In the genomic region with DNA sequence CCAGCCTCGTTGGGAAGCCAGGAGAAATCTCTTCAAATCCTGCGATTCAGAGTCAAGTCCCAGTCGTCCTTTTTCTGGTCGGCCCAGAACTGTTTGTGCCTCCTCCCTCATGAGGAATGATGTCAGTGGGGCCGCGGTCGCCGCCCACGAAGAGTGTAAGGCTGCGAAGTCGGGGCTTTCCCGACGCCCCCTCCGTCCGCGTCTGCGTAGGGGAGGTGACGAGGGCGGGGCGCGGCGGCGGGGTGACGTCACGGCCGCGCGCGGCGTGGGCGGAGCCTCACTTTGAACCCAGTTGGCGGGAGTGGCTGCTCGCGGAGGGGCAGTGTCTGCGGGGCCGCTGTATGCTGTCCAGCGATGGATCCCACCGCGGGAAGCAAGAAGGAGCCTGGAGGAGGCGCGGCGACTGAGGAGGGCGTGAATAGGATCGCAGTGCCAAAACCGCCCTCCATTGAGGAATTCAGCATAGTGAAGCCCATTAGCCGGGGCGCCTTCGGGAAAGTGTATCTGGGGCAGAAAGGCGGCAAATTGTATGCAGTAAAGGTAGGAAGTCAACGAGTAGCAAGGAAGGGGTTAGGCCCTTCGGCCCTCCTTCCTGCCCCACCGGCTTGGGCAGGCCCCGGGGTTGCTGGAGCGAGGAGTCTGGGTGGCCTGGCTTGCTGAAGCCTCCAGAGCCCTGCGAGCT, we compare ENCODE assay signal across 1 cellular context.
A peak's percentile ranks its signal among the peaks of the same experiment; 100 is the strongest.
TF ChIP-seq lines count a peak whose summit lies in the region.

Gene MASTL (plus strand): TSS at position 280 of the 682 bp plus-strand sequence. CDS start 75 bp downstream, at position 355.

TF ChIP-seq in HepG2, 621 proteins besides CTCF, POLR2A, EP300 and RAD21 (continued from another document and continues in another):
- TF ChIP-seq, protein P1, sequence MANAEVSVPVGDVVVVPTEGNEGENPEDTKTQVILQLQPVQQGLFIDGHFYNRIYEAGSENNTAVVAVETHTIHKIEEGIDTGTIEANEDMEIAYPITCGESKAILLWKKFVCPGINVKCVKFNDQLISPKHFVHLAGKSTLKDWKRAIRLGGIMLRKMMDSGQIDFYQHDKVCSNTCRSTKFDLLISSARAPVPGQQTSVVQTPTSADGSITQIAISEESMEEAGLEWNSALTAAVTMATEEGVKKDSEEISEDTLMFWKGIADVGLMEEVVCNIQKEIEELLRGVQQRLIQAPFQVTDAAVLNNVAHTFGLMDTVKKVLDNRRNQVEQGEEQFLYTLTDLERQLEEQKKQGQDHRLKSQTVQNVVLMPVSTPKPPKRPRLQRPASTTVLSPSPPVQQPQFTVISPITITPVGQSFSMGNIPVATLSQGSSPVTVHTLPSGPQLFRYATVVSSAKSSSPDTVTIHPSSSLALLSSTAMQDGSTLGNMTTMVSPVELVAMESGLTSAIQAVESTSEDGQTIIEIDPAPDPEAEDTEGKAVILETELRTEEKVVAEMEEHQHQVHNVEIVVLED (CRISPR knock-in tag; IDR thresholded peaks at IDR 0.05; ENCODE audit: borderline replicate concordance), result peak; percentile 99
- TF ChIP-seq HDAC6 (IDR thresholded peaks at IDR 0.05; ENCODE audit: low read depth, low read length) (no peak), KLF6 (CRISPR knock-in tag; IDR thresholded peaks at IDR 0.05) (0 out of 2 replicates have a peak, but pooled peaks have one; percentile 37), ZNF766 (CRISPR knock-in tag; IDR thresholded peaks at IDR 0.05; ENCODE audit: borderline replicate concordance) (0 out of 2 replicates have a peak, but pooled peaks have one; percentile 32), YEATS2 (CRISPR knock-in tag; IDR thresholded peaks at IDR 0.05; ENCODE audit: borderline replicate concordance) (peak; percentile 87), ARHGAP35 (CRISPR knock-in tag; IDR thresholded peaks at IDR 0.05; ENCODE audit: borderline replicate concordance) (0 out of 2 replicates have a peak, but pooled peaks have one; percentile 10), POLR2AphosphoS5 (IDR thresholded peaks at IDR 0.05; ENCODE audit: low read depth, low read length) (peak; percentile 88), ZSCAN29 (CRISPR knock-in tag; conservative IDR thresholded peaks at IDR 0.05) (peak; percentile 74; the same call in 1 of the 2 replicates), DZIP1 (CRISPR knock-in tag; IDR thresholded peaks at IDR 0.05) (peak; percentile 82; the same call in 1 of the 2 replicates), HMG20B (CRISPR knock-in tag; conservative IDR thresholded peaks at IDR 0.05) (peak; percentile 47; the same call in 1 of the 2 replicates), ZNF569 (CRISPR knock-in tag; IDR thresholded peaks at IDR 0.05; ENCODE audit: borderline replicate concordance) (0 out of 2 replicates have a peak, but pooled peaks have one; percentile 9), HDAC2 (CRISPR knock-in tag; IDR thresholded peaks at IDR 0.05) (peak; percentile 70), AKAP8 (CRISPR knock-in tag; IDR thresholded peaks at IDR 0.05) (no peak), ZFX (CRISPR knock-in tag; IDR thresholded peaks at IDR 0.05; ENCODE audit: low read depth) (peak; percentile 67), HIVEP1 (CRISPR knock-in tag; IDR thresholded peaks at IDR 0.05) (peak; percentile 97), ZNF75D (CRISPR knock-in tag; IDR thresholded peaks at IDR 0.05; ENCODE audit: borderline replicate concordance) (0 out of 2 replicates have a peak, but pooled peaks have one; percentile 52), ZMYM3 (CRISPR knock-in tag; IDR thresholded peaks at IDR 0.05) (no peak), CREB1 (IDR thresholded peaks at IDR 0.05) (peak; percentile 100), CREB1 (CRISPR knock-in tag; IDR thresholded peaks at IDR 0.05) (peak; percentile 90), ZNF44 (CRISPR knock-in tag; IDR thresholded peaks at IDR 0.05) (0 out of 2 replicates have a peak, but pooled peaks have one; percentile 18), ZNF335 (CRISPR knock-in tag; IDR thresholded peaks at IDR 0.05) (no peak; the same call in 1 of the 2 replicates), NR2F1 (CRISPR knock-in tag; IDR thresholded peaks at IDR 0.05) (no peak), ZFP91 (CRISPR knock-in tag; IDR thresholded peaks at IDR 0.05; ENCODE audit: borderline replicate concordance) (peak; percentile 61; the same call in 1 of the 2 replicates), ZNF768 (CRISPR knock-in tag; IDR thresholded peaks at IDR 0.05) (peak; percentile 24; the same call in 1 of the 2 replicates), KDM2A (CRISPR knock-in tag; IDR thresholded peaks at IDR 0.05; ENCODE audit: borderline replicate concordance, low read depth) (peak; percentile 85; the same call in 1 of the 2 replicates), KLF16 (CRISPR knock-in tag; IDR thresholded peaks at IDR 0.05) (peak in 1 of 2 experiments; percentile 68; a peak in 2 of 4 replicates), RFXANK (CRISPR knock-in tag; IDR thresholded peaks at IDR 0.05) (peak; percentile 81), ZNF598 (CRISPR knock-in tag; IDR thresholded peaks at IDR 0.05; ENCODE audit: borderline replicate concordance) (peak; percentile 30; the same call in 1 of the 2 replicates), MXI1 (IDR thresholded peaks at IDR 0.05; ENCODE audit: borderline replicate concordance, low read depth, low read length) (peak; percentile 72; the same call in 2 of the 3 replicates), RXRB (CRISPR knock-in tag; IDR thresholded peaks at IDR 0.05; ENCODE audit: borderline replicate concordance) (peak; percentile 59; the same call in 1 of the 2 replicates), ZNF253 (CRISPR knock-in tag; IDR thresholded peaks at IDR 0.05; ENCODE audit: borderline replicate concordance) (0 out of 2 replicates have a peak, but pooled peaks have one; percentile 42), PHF20 (CRISPR knock-in tag; IDR thresholded peaks at IDR 0.05) (no peak), KDM3A (CRISPR knock-in tag; IDR thresholded peaks at IDR 0.05; ENCODE audit: low read depth) (peak; percentile 74; the same call in 1 of the 2 replicates), FOXA3 (CRISPR knock-in tag; IDR thresholded peaks at IDR 0.05) (peak; percentile 57; the same call in 1 of the 2 replicates)
- TF ChIP-seq, protein P2, sequence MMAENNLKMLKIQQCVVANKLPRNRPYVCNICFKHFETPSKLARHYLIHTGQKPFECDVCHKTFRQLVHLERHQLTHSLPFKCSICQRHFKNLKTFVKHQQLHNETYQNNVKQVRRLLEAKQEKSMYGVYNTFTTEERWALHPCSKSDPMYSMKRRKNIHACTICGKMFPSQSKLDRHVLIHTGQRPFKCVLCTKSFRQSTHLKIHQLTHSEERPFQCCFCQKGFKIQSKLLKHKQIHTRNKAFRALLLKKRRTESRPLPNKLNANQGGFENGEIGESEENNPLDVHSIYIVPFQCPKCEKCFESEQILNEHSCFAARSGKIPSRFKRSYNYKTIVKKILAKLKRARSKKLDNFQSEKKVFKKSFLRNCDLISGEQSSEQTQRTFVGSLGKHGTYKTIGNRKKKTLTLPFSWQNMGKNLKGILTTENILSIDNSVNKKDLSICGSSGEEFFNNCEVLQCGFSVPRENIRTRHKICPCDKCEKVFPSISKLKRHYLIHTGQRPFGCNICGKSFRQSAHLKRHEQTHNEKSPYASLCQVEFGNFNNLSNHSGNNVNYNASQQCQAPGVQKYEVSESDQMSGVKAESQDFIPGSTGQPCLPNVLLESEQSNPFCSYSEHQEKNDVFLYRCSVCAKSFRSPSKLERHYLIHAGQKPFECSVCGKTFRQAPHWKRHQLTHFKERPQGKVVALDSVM (CRISPR knock-in tag; IDR thresholded peaks at IDR 0.05), result peak; percentile 17; the same call in 1 of the 2 replicates
- TF ChIP-seq, protein P3, sequence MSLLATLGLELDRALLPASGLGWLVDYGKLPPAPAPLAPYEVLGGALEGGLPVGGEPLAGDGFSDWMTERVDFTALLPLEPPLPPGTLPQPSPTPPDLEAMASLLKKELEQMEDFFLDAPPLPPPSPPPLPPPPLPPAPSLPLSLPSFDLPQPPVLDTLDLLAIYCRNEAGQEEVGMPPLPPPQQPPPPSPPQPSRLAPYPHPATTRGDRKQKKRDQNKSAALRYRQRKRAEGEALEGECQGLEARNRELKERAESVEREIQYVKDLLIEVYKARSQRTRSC (CRISPR knock-in tag; IDR thresholded peaks at IDR 0.05; ENCODE audit: low read depth), result no peak
- TF ChIP-seq, protein P4, sequence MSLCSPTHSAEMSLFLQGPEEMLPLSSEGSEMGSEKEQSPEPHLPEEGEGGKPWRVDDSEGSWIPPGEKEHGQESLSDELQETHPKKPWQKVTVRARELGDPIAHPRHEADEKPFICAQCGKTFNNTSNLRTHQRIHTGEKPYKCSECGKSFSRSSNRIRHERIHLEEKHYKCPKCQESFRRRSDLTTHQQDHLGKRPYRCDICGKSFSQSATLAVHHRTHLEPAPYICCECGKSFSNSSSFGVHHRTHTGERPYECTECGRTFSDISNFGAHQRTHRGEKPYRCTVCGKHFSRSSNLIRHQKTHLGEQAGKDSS (CRISPR knock-in tag; IDR thresholded peaks at IDR 0.05; ENCODE audit: borderline replicate concordance, low read depth), result peak; percentile 20
- TF ChIP-seq, protein P5, sequence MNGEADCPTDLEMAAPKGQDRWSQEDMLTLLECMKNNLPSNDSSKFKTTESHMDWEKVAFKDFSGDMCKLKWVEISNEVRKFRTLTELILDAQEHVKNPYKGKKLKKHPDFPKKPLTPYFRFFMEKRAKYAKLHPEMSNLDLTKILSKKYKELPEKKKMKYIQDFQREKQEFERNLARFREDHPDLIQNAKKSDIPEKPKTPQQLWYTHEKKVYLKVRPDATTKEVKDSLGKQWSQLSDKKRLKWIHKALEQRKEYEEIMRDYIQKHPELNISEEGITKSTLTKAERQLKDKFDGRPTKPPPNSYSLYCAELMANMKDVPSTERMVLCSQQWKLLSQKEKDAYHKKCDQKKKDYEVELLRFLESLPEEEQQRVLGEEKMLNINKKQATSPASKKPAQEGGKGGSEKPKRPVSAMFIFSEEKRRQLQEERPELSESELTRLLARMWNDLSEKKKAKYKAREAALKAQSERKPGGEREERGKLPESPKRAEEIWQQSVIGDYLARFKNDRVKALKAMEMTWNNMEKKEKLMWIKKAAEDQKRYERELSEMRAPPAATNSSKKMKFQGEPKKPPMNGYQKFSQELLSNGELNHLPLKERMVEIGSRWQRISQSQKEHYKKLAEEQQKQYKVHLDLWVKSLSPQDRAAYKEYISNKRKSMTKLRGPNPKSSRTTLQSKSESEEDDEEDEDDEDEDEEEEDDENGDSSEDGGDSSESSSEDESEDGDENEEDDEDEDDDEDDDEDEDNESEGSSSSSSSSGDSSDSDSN (CRISPR knock-in tag; IDR thresholded peaks at IDR 0.05), result peak; percentile 44
- TF ChIP-seq, protein P6, sequence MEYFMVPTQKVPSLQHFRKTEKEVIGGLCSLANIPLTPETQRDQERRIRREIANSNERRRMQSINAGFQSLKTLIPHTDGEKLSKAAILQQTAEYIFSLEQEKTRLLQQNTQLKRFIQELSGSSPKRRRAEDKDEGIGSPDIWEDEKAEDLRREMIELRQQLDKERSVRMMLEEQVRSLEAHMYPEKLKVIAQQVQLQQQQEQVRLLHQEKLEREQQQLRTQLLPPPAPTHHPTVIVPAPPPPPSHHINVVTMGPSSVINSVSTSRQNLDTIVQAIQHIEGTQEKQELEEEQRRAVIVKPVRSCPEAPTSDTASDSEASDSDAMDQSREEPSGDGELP (IDR thresholded peaks at IDR 0.05; ENCODE audit: borderline replicate concordance, low read depth), result no peak
- TF ChIP-seq, protein P7, sequence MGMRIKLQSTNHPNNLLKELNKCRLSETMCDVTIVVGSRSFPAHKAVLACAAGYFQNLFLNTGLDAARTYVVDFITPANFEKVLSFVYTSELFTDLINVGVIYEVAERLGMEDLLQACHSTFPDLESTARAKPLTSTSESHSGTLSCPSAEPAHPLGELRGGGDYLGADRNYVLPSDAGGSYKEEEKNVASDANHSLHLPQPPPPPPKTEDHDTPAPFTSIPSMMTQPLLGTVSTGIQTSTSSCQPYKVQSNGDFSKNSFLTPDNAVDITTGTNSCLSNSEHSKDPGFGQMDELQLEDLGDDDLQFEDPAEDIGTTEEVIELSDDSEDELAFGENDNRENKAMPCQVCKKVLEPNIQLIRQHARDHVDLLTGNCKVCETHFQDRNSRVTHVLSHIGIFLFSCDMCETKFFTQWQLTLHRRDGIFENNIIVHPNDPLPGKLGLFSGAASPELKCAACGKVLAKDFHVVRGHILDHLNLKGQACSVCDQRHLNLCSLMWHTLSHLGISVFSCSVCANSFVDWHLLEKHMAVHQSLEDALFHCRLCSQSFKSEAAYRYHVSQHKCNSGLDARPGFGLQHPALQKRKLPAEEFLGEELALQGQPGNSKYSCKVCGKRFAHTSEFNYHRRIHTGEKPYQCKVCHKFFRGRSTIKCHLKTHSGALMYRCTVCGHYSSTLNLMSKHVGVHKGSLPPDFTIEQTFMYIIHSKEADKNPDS (CRISPR knock-in tag; IDR thresholded peaks at IDR 0.05), result no peak
